8 cellular contexts compared by ENCODE assay signal in the genomic region with DNA sequence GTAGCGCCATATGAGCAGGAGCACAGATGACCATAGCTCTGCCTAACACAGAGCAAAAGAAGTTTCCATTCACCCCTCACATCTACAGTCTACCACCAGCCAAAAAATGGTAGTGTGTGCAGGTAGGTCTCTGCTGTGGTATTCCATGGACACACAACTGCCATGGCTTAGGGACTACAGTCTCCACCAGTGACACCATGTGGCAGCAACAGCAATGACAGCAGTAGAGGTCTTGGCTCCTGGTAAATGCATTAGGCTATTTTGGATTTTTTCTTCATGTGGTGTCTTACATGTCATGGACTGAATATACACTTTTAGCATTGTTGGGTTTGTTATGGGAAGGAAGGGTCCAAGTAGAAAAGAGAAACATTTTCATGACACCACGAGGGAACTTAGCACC.
DNase-seq lines count a peak whose midpoint lies in the region; ATAC-seq and TF ChIP-seq lines count a peak whose summit lies in the region.

No MANE protein-coding gene starts in this region.

- H3K4me1 ChIP-seq in H9 (ENCODE audit: insufficient read depth, low read length) (peaks cover 9% of the 10 kb centered on the region; the same call in 1 of the 2 replicates), OCI-LY7 (ENCODE audit: insufficient read depth, low read length, poor library complexity, severe bottlenecking) (no peaks in the 10 kb centered on the region)

- intact Hi-C loops in OCI-LY7 (cut with micrococcal nuclease; ENCODE audit: unreplicated experiment) = loop anchor here (10.0 kb wide), 1 partner anchor 778 kb away; no protein-coding TSS in a partner anchor
- intact Hi-C loops in left cardiac atrium (cut with DNase I) = no loop called here

- no peak for ATAC-seq in left cardiac atrium

- H3K27ac Mint-ChIP-seq in H9 = no peak overlapping the region

- H3K27me3 Mint-ChIP-seq in H9 (ENCODE audit: low read depth) = no peaks in the 10 kb centered on the region

- H3K27ac ChIP-seq in H9 (ENCODE audit: insufficient read length, low read depth, low read length) (no peak overlapping the region), OCI-LY7 (ENCODE audit: low read depth, low read length, poor library complexity, severe bottlenecking) (no peak overlapping the region), RWPE1 (no peak overlapping the region)

- TF ChIP-seq CTCF in H9 (conservative IDR thresholded peaks at IDR 0.05) = peak; percentile 65
- peak; percentile 71 for TF ChIP-seq CTCF in OCI-LY7 (conservative IDR thresholded peaks at IDR 0.05; ENCODE audit: low read length)
- peak; percentile 19 for TF ChIP-seq CTCF in kidney epithelial cell (IDR thresholded peaks at IDR 0.05; ENCODE audit: insufficient read depth, low read length, poor library complexity, severe bottlenecking)
- TF ChIP-seq CTCF in RWPE1 (conservative IDR thresholded peaks at IDR 0.05; ENCODE audit: low read depth) = no peak

- H3K79me2 ChIP-seq in H9 (ENCODE audit: insufficient read depth, low read length) (no peaks in the 10 kb centered on the region), OCI-LY7 (ENCODE audit: insufficient read depth, low read depth, low read length) (no peaks in the 10 kb centered on the region)

- POLR2A ChIA-PET in OCI-LY7 (lab: Charles Lee) = no interaction called here
- POLR2A ChIA-PET in RWPE1 (lab: Yijun Ruan, JAX; ENCODE audit: low non-redundant PET) = no interaction called here

- H3K9ac ChIP-seq in H9 (ENCODE audit: extremely low read depth, insufficient read length, low read length) = no peak overlapping the region

- H3T11ph ChIP-seq in H9 (ENCODE audit: low read length) = no peak overlapping the region

- H3K27me3 ChIP-seq in H9 (ENCODE audit: insufficient read depth, low read length) = no peaks in the 10 kb centered on the region
- H3K27me3 ChIP-seq in kidney epithelial cell (ENCODE audit: control insufficient read depth, insufficient read depth, low read length) = no peaks in the 10 kb centered on the region

- no peaks in the 10 kb centered on the region for H3K9me3 Mint-ChIP-seq in H9

- H3K9me2 ChIP-seq in OCI-LY7 (ENCODE audit: insufficient read depth, low read length) = no peaks in the 10 kb centered on the region

- no peak overlapping the region for H3K23ac ChIP-seq in H9 (ENCODE audit: insufficient read length, low read depth, low read length)

- no peak overlapping the region for H4K5ac ChIP-seq in H9 (ENCODE audit: insufficient read length, low read depth, low read length)

- H3K4me3 ChIP-seq in OCI-LY7 (ENCODE audit: low read depth, low read length, poor library complexity, severe bottlenecking) = no peak overlapping the region
- no peak overlapping the region for H3K4me3 ChIP-seq in kidney epithelial cell (ENCODE audit: low read depth, low read length)

- no CpG with 5 or more reads among the region's 2 CpGs for WGBS in H9 (ENCODE audit: extremely low coverage, insufficient read length, low lambda C conversion rate)

- no peak overlapping the region for H2BK15ac ChIP-seq in H9 (ENCODE audit: low read depth, low read length)

- no peaks in the 10 kb centered on the region for H3K79me1 ChIP-seq in H9 (ENCODE audit: insufficient read depth, low read depth, low read length, poor library complexity, severe bottlenecking)

- no peak overlapping the region for H2BK12ac ChIP-seq in H9 (ENCODE audit: insufficient read length, low read depth, low read length)

- H2BK20ac ChIP-seq in H9 (ENCODE audit: low read depth, low read length, poor library complexity, severe bottlenecking) = no peak overlapping the region

- H2BK120ac ChIP-seq in H9 (ENCODE audit: low read depth, low read length, poor library complexity, severe bottlenecking) = no peak overlapping the region

- H4K20me1 ChIP-seq in H9 (ENCODE audit: control insufficient read depth, insufficient read depth, insufficient read length) (no peaks in the 10 kb centered on the region), OCI-LY7 (ENCODE audit: insufficient read depth, low read length) (no peaks in the 10 kb centered on the region)

- H2AFZ ChIP-seq in H9 (ENCODE audit: low read length) (no peak overlapping the region), OCI-LY7 (ENCODE audit: low read length) (no peak overlapping the region)

- no peak overlapping the region for H3K56ac ChIP-seq in H9 (ENCODE audit: insufficient read length, low read depth, low read length)

- no peaks in the 10 kb centered on the region for H3K23me2 ChIP-seq in H9 (ENCODE audit: insufficient read length, low read depth, low read length, poor library complexity, severe bottlenecking)

- 0 out of 7 replicates have a peak, but pooled peaks cover 0 to 2% (median 0%) of the 10 kb centered on the region in 3 experiments for H3K36me3 Mint-ChIP-seq in H9 (ENCODE audit: insufficient read depth in 1 of 3, low read depth in 3 of 3)

- no peak overlapping the region for H3K4ac ChIP-seq in H9 (ENCODE audit: low read depth, low read length)

- H3K4me1 Mint-ChIP-seq in H9 = peaks cover 29 to 32% of the 10 kb centered on the region in 2 experiments

- BruUV-seq in OCI-LY7 (replicated peaks; lab: Mats Ljungman, UMichigan) = no TSS peak

- DNase-seq in ELR (ENCODE audit: low read depth) (peak; percentile 41), H9 (peak; percentile 47), OCI-LY7 (ENCODE audit: low spot score) (peak; percentile 21), kidney epithelial cell (ENCODE audit: low read depth) (no peak), left cardiac atrium (no peak), NCI-H146 (lab: John Stamatoyannopoulos, UW) (no peak), RWPE1 (ENCODE audit: low spot score) (no peak)
- DNase-seq in effector CD8-positive, alpha-beta T cell (lab: John Stamatoyannopoulos, UW) = no peak

- no peak overlapping the region for H4K8ac ChIP-seq in H9 (replicated peaks; ENCODE audit: insufficient read length, low read depth, low read length)

- H3K4me2 ChIP-seq in H9 (ENCODE audit: insufficient read depth, insufficient read length, low read length) (no peak overlapping the region), OCI-LY7 (ENCODE audit: low read length) (no peak overlapping the region)

- H3K14ac ChIP-seq in H9 (ENCODE audit: insufficient read depth, low read length) = no peak overlapping the region

- CTCF ChIA-PET in OCI-LY7 (lab: Charles Lee; ENCODE audit: unreplicated experiment) (no interaction called here), RWPE1 (lab: Yijun Ruan, JAX) (interaction anchor here (0.6 kb wide), 1 partner anchor 166 kb away, joined by 5 read pairs; no protein-coding TSS in a partner anchor)

- no peak overlapping the region for H2BK5ac ChIP-seq in H9 (ENCODE audit: insufficient read length, low read length)

- no peak overlapping the region for H4K91ac ChIP-seq in H9 (ENCODE audit: insufficient read length, low read depth, low read length)

- H3K9me3 ChIP-seq in H9 (ENCODE audit: control insufficient read depth, low read depth, low read length) = no peaks in the 10 kb centered on the region
- H3K9me3 ChIP-seq in OCI-LY7 (ENCODE audit: low read length) = no peaks in the 10 kb centered on the region

- no peak overlapping the region for H2AK5ac ChIP-seq in H9 (ENCODE audit: insufficient read length, low read length)

- no peak overlapping the region for H3K18ac ChIP-seq in H9 (ENCODE audit: insufficient read length, low read depth, low read length)

- no peaks in the 10 kb centered on the region for H3K36me3 ChIP-seq in OCI-LY7 (ENCODE audit: insufficient read depth, low read length)
- no peaks in the 10 kb centered on the region for H3K36me3 ChIP-seq in kidney epithelial cell (ENCODE audit: control insufficient read depth, insufficient read depth, low read length)

- H3K4me3 Mint-ChIP-seq in H9 = peak overlapping the region in 1 of 2 experiments; percentile 43; a peak in 1 of 5 replicates

Comparison
In these comparisons a context has a peak if more than half of its experiments do, and no peak if none do; other contexts are left out.
1. DNase-seq: peak in ELR (single experiment), H9 (single experiment) and OCI-LY7 (single experiment); none in kidney epithelial cell (single experiment), left cardiac atrium (single experiment), NCI-H146 (single experiment), RWPE1 (single experiment) and effector CD8-positive, alpha-beta T cell (single experiment).